ENCODE assay signal across 8 cellular contexts in the genomic region with DNA sequence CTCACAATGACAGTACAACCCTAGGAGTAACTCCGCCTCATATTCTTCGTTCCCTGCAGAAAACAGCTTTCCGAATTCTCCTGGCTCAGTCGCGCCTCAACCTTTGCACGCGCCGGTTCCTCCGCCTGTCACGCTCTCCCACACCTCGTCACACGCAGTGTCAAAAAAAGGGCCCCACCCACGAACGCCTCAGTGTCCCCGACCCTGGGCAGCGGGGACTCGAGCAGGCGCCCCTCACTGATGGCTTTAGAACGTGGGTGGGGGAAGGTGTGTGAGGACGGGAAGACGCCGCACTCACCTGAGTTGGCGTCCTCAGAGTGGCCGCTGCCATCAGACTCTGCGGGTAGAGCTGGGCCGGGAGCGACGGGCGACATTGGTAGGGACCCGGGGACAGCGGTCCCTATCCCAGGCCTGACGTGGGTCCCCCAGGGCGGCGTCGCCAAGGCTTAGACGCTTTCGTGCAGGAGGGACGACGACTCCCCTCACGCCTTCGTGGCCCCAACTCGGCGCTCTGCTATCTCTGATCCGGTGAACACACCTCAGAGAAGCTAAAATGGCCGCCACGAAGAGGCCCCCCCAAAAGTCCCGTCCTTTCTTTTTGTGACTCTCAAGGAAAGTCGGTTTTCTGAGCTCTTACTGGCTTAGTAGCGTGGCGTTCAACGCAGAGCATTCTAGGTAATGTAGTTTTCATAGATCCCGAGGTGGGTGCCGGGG. TPM values are rescaled to one million over a fixed set of nuclear protein-coding genes. Genes with fewer than 3 reads are reported as not detected.
DNase-seq lines count a peak whose midpoint lies in the region; ATAC-seq, FAIRE-seq and TF ChIP-seq lines count a peak whose summit lies in the region.

A gene (minus strand): TSS at position 564 of the 714 bp plus-strand sequence. CDS start 233 bp downstream, at position 331.

- H2AK5ac ChIP-seq in H1 (ENCODE audit: low read depth, low read length) = no peak within 1 kb of the TSS; the same call in 1 of the 2 replicates

- H2BK5ac ChIP-seq in H1 (ENCODE audit: low read depth, low read length) = peak within 1 kb of the TSS; percentile 95

- no peak within 1 kb of the TSS for H3K14ac ChIP-seq in H1 (ENCODE audit: insufficient read length)

- peaks cover 0 to 9% (median 4%) of the 10 kb centered on the region in 4 experiments; a peak in 5 of 7 replicates for H3K4me1 ChIP-seq in H1 (replicated peaks in 1 of 4; ENCODE audit: control insufficient read depth in 3 of 4, insufficient read depth in 4 of 4, low read length in 3 of 4)
- H3K4me1 ChIP-seq in right lobe of liver = no peaks in the 10 kb centered on the region

- H3K79me1 ChIP-seq in H1 (ENCODE audit: low read depth, low read length) = peaks cover 31% of the 10 kb centered on the region

- no peak within 1 kb of the TSS for H2BK15ac ChIP-seq in H1 (ENCODE audit: low read length)

- peak within 1 kb of the TSS; percentile 87 for H3K56ac ChIP-seq in H1 (replicated peaks; ENCODE audit: insufficient read length, low read depth, low read length)

- WGBS in H1 (ENCODE audit: extremely low coverage in 1 of 2, insufficient coverage in 1 of 2, insufficient read length in 1 of 2, insufficient replicate concordance in 2 of 2, low coverage in 1 of 2, low lambda C conversion rate in 2 of 2, missing lambda C conversion rate in 1 of 2), 2 experiments = 1% methylated on average over 53 of the region's 53 CpGs; no CpG with 5 or more reads in 1 of the 2 experiments
- 2% methylated on average over 27 of the region's 53 CpGs for whole genome bisulfite sequencing in right lobe of liver (ENCODE audit: insufficient coverage, low coverage, low lambda C conversion rate, missing lambda C conversion rate)

- POLR2A ChIA-PET in H1 (lab: Charles Lee; ENCODE audit: partially characterized antibody) = interaction anchor here (0.6 to 6.0 kb wide), 37 partner anchors 8 to 445 kb away, joined by 3 to 51 read pairs (median 4); a partner anchor contains a TSS

- peaks cover 12 to 47% of the 10 kb centered on the region in 2 experiments for H3K79me2 ChIP-seq in H1 (ENCODE audit: control insufficient read depth in 1 of 2, insufficient read depth in 2 of 2, low read length in 2 of 2)

- H3K27ac ChIP-seq in H1 (ENCODE audit: low read depth, low read length) = peak within 1 kb of the TSS; percentile 95
- H3K27ac ChIP-seq in right lobe of liver = peak within 1 kb of the TSS; percentile 46 to 68 (median 67)

- H2BK20ac ChIP-seq in H1 (ENCODE audit: low read length) = no peak within 1 kb of the TSS

- H3K9me3 ChIP-seq in H1 (ENCODE audit: insufficient read depth in 2 of 2, low read depth in 1 of 2, low read length in 1 of 2) (no peaks in the 10 kb centered on the region), right lobe of liver (no peaks in the 10 kb centered on the region)

- intact Hi-C loops in right lobe of liver (cut with DNase I) = no loop called here

- H4K91ac ChIP-seq in H1 (replicated peaks; ENCODE audit: insufficient read length, low read length) = peak within 1 kb of the TSS; percentile 72

- peak within 1 kb of the TSS; percentile 84 to 92 for H3K4me2 ChIP-seq in H1 (ENCODE audit: insufficient read depth in 1 of 2, low read depth in 2 of 2, low read length in 2 of 2)

- ATAC-seq in right lobe of liver (peak; percentile 74 to 87 (median 81)), GM19455 (IDR thresholded peaks at IDR 0.05; ENCODE audit: unreplicated experiment) (no peak)

- H3K23ac ChIP-seq in H1 (ENCODE audit: insufficient read length) = no peak within 1 kb of the TSS

- H4K8ac ChIP-seq in H1 (ENCODE audit: extremely low read depth, insufficient read depth, low read length) = peak within 1 kb of the TSS; percentile 92; the same call in 1 of the 2 replicates

- peaks cover 0 to 15% of the 10 kb centered on the region in 2 experiments for H4K20me1 ChIP-seq in H1 (replicated peaks in 1 of 2; ENCODE audit: control insufficient read depth in 1 of 2, insufficient read depth in 2 of 2, low read length in 2 of 2)

- TF ChIP-seq CTCF in H1 (IDR thresholded peaks at IDR 0.05; ENCODE audit: control extremely low read depth in 1 of 3, insufficient read depth in 1 of 3, low read depth in 1 of 3, low read length in 3 of 3) = no peak
- no peak for TF ChIP-seq CTCF in right lobe of liver (IDR thresholded peaks at IDR 0.05)

- TF ChIP-seq RAD21 in H1 (IDR thresholded peaks at IDR 0.05 in 1 of 2, conservative IDR thresholded peaks at IDR 0.05 in 1 of 2; ENCODE audit: low read depth in 2 of 2, low read length in 2 of 2) = no peak

- H4K5ac ChIP-seq in H1 (ENCODE audit: insufficient read length, low read depth, low read length) = peak within 1 kb of the TSS; percentile 91

- H3K4me3 ChIP-seq in H1 (ENCODE audit: extremely low read depth in 1 of 4, insufficient read depth in 2 of 4, low read depth in 3 of 4, low read length in 4 of 4) = peak within 1 kb of the TSS; percentile 91 to 97 (median 94)
- H3K4me3 ChIP-seq in right lobe of liver = peak within 1 kb of the TSS; percentile 37 to 51 (median 41)

- peak within 1 kb of the TSS; percentile 86 for H3K4ac ChIP-seq in H1 (replicated peaks; ENCODE audit: insufficient read length, low read depth, low read length)

- peak; percentile 53 to 92 for TF ChIP-seq POLR2A in H1 (IDR thresholded peaks at IDR 0.05; ENCODE audit: control extremely low read depth in 1 of 2, low read depth in 2 of 2, low read length in 2 of 2)
- no peak for TF ChIP-seq POLR2A in right lobe of liver (IDR thresholded peaks at IDR 0.05)

- no peak within 1 kb of the TSS for H2BK12ac ChIP-seq in H1 (ENCODE audit: low read depth, low read length)

- peak; percentile 94 for FAIRE-seq in H1 (lab: Jason Lieb, UNC)

- TF ChIP-seq EP300 in H1 (IDR thresholded peaks at IDR 0.05; ENCODE audit: borderline replicate concordance in 1 of 2, low read depth in 2 of 2, low read length in 2 of 2) = no peak

- peak within 1 kb of the TSS; percentile 90 for H3K18ac ChIP-seq in H1 (ENCODE audit: extremely low read depth, low read length)

- peak within 1 kb of the TSS; percentile 75 to 96 (median 94) for H3K9ac ChIP-seq in H1 (replicated peaks in 1 of 4; ENCODE audit: extremely low read depth in 1 of 4, low read depth in 3 of 4, low read length in 3 of 4)

- DNase-seq in GM04503 (ENCODE audit: low read depth) = peak; percentile 17
- peak; percentile 23 to 25 for DNase-seq in activated CD4-positive, alpha-beta T cell treated with anti-CD3 and anti-CD28 coated beads, Interleukin-2, amount 50 U/mL, for 4 hours
- DNase-seq in H1 (ENCODE audit: low read depth in 1 of 2, low spot score in 2 of 2) = peak; percentile 65 to 81
- DNase-seq in right lobe of liver = peak in 1 of 3 donors; percentile 30
- DNase-seq in stimulated activated CD8-positive, alpha-beta memory T cell treated with anti-CD3 and anti-CD28 coated beads, Interleukin-12 subunit alpha, Interleukin-12 subunit beta, amount 100 ng/mL, for 1 hour (ENCODE audit: low read depth) = peak; percentile 13
- no peak for DNase-seq in NCI-H1694 (lab: John Stamatoyannopoulos, UW)
- no peak for DNase-seq in DMS 273 (lab: John Stamatoyannopoulos, UW; ENCODE audit: unreplicated experiment)

- peaks cover 13% of the 10 kb centered on the region for H3K23me2 ChIP-seq in H1 (ENCODE audit: low read depth, low read length)

- no peak within 1 kb of the TSS for H2BK120ac ChIP-seq in H1 (replicated peaks; ENCODE audit: low read depth, low read length)

- H3K36me3 ChIP-seq in H1 (ENCODE audit: control insufficient read depth in 2 of 4, insufficient read depth in 4 of 4, low read length in 3 of 4) = peaks cover 0 to 12% (median 11%) of the 10 kb centered on the region in 4 experiments; a peak in 6 of 8 replicates
- peaks cover 0 to 1% (median 0%) of the 10 kb centered on the region in 4 donors for H3K36me3 ChIP-seq in right lobe of liver

- CTCF ChIA-PET in H1 (lab: Charles Lee; ENCODE audit: partially characterized antibody) = interaction anchor here (0.6 to 1.1 kb wide), 5 partner anchors 23 to 111 kb away, joined by 3 to 4 read pairs (median 3); a partner anchor contains a TSS

- H3K27me3 ChIP-seq in H1 (replicated peaks in 1 of 4; ENCODE audit: control insufficient read depth in 3 of 4, extremely low read depth in 1 of 4, insufficient read depth in 3 of 4, low read length in 3 of 4) (no peaks in the 10 kb centered on the region), right lobe of liver (no peaks in the 10 kb centered on the region)

- H2AFZ ChIP-seq in H1 (ENCODE audit: low read length) = peak within 1 kb of the TSS; percentile 85

TF ChIP-seq in H1, 55 proteins besides CTCF, POLR2A, EP300 and RAD21 (continues in another document):
- TF ChIP-seq FOSL1 (IDR thresholded peaks at IDR 0.05; ENCODE audit: insufficient read depth, low read depth, low read length) (no peak), CHD1 (IDR thresholded peaks at IDR 0.05; ENCODE audit: low read depth, low read length) (no peak), HDAC2 (IDR thresholded peaks at IDR 0.05; ENCODE audit: borderline replicate concordance in 1 of 2, low read depth in 2 of 2, low read length in 2 of 2) (no peak), GTF2F1 (IDR thresholded peaks at IDR 0.05; ENCODE audit: borderline replicate concordance, low read depth, low read length) (no peak), TAF1 (IDR thresholded peaks at IDR 0.05; ENCODE audit: low read depth, low read length) (peak; percentile 81), SP1 (IDR thresholded peaks at IDR 0.05; ENCODE audit: low read depth, low read length) (peak; percentile 34; the same call in 1 of the 2 replicates), SUZ12 (IDR thresholded peaks at IDR 0.05; ENCODE audit: low read length) (no peak), SIX5 (IDR thresholded peaks at IDR 0.05; ENCODE audit: low read depth, low read length) (peak; percentile 74), KDM4A (IDR thresholded peaks at IDR 0.05; ENCODE audit: low read depth, low read length, severe bottlenecking) (peak; percentile 73), JUND (IDR thresholded peaks at IDR 0.05; ENCODE audit: low read length) (no peak), PHF8 (conservative IDR thresholded peaks at IDR 0.05; ENCODE audit: low read depth, low read length) (peak; percentile 88), TBP (IDR thresholded peaks at IDR 0.05; ENCODE audit: low read depth, low read length) (peak; percentile 43; the same call in 1 of the 2 replicates)

RNA-seq across cellular contexts. Expression of the gene that starts here (rescaled TPM):
- 9.5 and 11.6 TPM in 2 replicates for total RNA-seq in H1 (2021; fragmentation: NEBNext Ultra II Directional; extraction: Animal tissue kit (Norgen Biotek cat#: 25700))
- 4.8 and 5.3 TPM in 2 replicates for polyA plus RNA-seq in H1 (2011; rRNA removed)
- polyA plus RNA-seq in H1 (2011; cell fraction: cytosol; rRNA removed) = 7.5 TPM
- 12.7 TPM for polyA plus RNA-seq in H1 (2011; cell fraction: nucleus; rRNA removed)
- polyA plus RNA-seq in H1 (2012, experiment 1 of 2) = 6.7 to 10.3 TPM (median 8.3 TPM) in 4 replicates
- 0.91 TPM for polyA plus RNA-seq in H1 (2012, experiment 2 of 2)
- polyA plus RNA-seq in H1 (2013, experiment 1 of 2) = 5.9 TPM
- polyA plus RNA-seq in H1 (2013, experiment 2 of 2) = 5.0 TPM
- polyA minus RNA-seq in H1 (2011; rRNA and poly(A)+ RNA removed) = 15.7 and 18.1 TPM in 2 replicates
- polyA minus RNA-seq in H1 (2011; cell fraction: cytosol; rRNA and poly(A)+ RNA removed) = 10.6 TPM
- polyA minus RNA-seq in H1 (2011; cell fraction: nucleus; rRNA and poly(A)+ RNA removed) = 22.7 TPM
- 1 to 10 TPM in 1 of 6 experiments, under 1 TPM in 5; 0.31 to 1.2 (median 0.60) TPM for total RNA-seq in right lobe of liver

Comparison
In these comparisons a context has a peak if more than half of its experiments do, and no peak if none do; other contexts are left out.
1. DNase-seq: peak in GM04503 (single experiment), activated CD4-positive, alpha-beta T cell treated with anti-CD3 and anti-CD28 coated beads, Interleukin-2, amount 50 U/mL, for 4 hours (2 of 2), H1 (2 of 2) and stimulated activated CD8-positive, alpha-beta memory T cell treated with anti-CD3 and anti-CD28 coated beads, Interleukin-12 subunit alpha, Interleukin-12 subunit beta, amount 100 ng/mL, for 1 hour (single experiment); none in NCI-H1694 (single experiment) and DMS 273 (single experiment).